33 cellular contexts compared by ENCODE assay signal in the genomic region with DNA sequence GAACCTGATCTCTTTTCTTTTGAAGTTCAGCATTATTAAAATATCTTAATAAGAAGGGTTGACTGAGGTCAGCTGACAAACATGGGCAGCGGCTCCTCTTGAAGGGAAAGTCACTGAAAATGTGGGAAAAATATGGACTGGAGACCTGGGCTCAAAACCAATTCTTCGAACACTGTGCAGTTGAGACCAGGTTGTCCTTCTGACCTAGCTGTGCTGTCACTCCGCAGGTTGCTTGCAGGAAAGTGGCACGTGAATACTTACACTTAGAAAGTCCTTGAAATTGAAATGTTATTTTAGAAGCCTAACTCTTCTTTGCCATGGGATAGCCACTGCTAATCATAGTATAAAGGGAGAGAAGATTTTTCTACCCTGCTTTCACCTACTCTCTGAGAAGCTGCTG.
"Had no signal": no experiment of that assay in that cellular context is flagged by ENCODE, and none has a peak within 500 bp of the region (broad histone marks: within the 10 kb centered on the region; RNA-seq: fewer than 3 reads in every experiment).

No MANE protein-coding gene starts in this region.

- H3K36me3 Mint-ChIP-seq: activated naive CD8-positive, alpha-beta T cell treated with anti-CD3 and anti-CD28 coated beads for 36 hours; brain had no signal

- H3K4me3 ChIP-seq: adrenal gland, breast epithelium, cardiac muscle cell, colonic mucosa, esophagus squamous epithelium had no signal

- H3K9me3 Mint-ChIP-seq: activated CD4-positive, alpha-beta T cell treated with anti-CD3 and anti-CD28 coated beads, Interleukin-2, amount 10 ng/mL, durations not matched to agents 7 days and 5 days; activated naive CD8-positive, alpha-beta T cell treated with anti-CD3 and anti-CD28 coated beads for 36 hours; activated naive CD8-positive, alpha-beta T cell treated with anti-CD3 and anti-CD28 coated beads, Interleukin-2, amount 50 U/mL, for 24 hours; activated T-cell treated with anti-CD3 and anti-CD28 coated beads, Interleukin-2, amount 50 U/mL, for 24 hours; brain; T-helper 2 cell treated with Interferon-gamma antibody and Interleukin-4, amounts not matched to agents 5 μg/mL and 100 μg/mL, for 36 hours had no signal

- H3K27me3 Mint-ChIP-seq: activated CD4-positive, alpha-beta memory T cell treated with anti-CD3 and anti-CD28 coated beads, Interleukin-2, amount 10 ng/mL, durations not matched to agents 7 days and 5 days; activated CD4-positive, alpha-beta T cell treated with anti-CD3 and anti-CD28 coated beads, Interleukin-2, amount 10 ng/mL, durations not matched to agents 7 days and 5 days; activated naive CD8-positive, alpha-beta T cell treated with anti-CD3 and anti-CD28 coated beads for 36 hours; activated naive CD8-positive, alpha-beta T cell treated with anti-CD3 and anti-CD28 coated beads, Interleukin-2, amount 50 U/mL, for 24 hours; activated T-cell treated with anti-CD3 and anti-CD28 coated beads, Interleukin-2, amount 50 U/mL, for 24 hours; brain; T-helper 17 cell had no signal

- DNase-seq: activated CD4-positive, alpha-beta memory T cell treated with anti-CD3 and anti-CD28 coated beads, Interleukin-2, amount 10 ng/mL, durations not matched to agents 7 days and 5 days; activated CD4-positive, alpha-beta T cell treated with anti-CD3 and anti-CD28 coated beads for 4 hours; activated CD4-positive, alpha-beta T cell treated with anti-CD3 and anti-CD28 coated beads, Interleukin-2, amount 10 ng/mL, durations not matched to agents 7 days and 5 days; activated CD4-positive, alpha-beta T cell treated with anti-CD3 and anti-CD28 coated beads, Interleukin-2, amount 50 U/mL, for 4 hours; activated CD4-positive, CD25-positive, alpha-beta regulatory T cell; activated CD4-positive, CD25-positive, alpha-beta regulatory T cell treated with anti-CD3 and anti-CD28 coated beads, Interleukin-2, amount 50 U/mL, for 72 hours; activated CD8-positive, alpha-beta memory T cell treated with anti-CD3 and anti-CD28 coated beads, Interleukin-2, amount 50 U/mL, for 48 hours; activated gamma-delta T cell; activated naive CD4-positive, alpha-beta T cell; activated naive CD4-positive, alpha-beta T cell treated with anti-CD3 and anti-CD28 coated beads, Interleukin-2, amount 50 U/mL, for 16 hours; activated naive CD8-positive, alpha-beta T cell treated with anti-CD3 and anti-CD28 coated beads for 36 hours; activated naive CD8-positive, alpha-beta T cell treated with anti-CD3 and anti-CD28 coated beads, Interleukin-2, amount 50 U/mL, for 24 hours; activated T-cell treated with anti-CD3 and anti-CD28 coated beads for 4 hours; activated T-cell treated with anti-CD3 and anti-CD28 coated beads, Interleukin-2, amount 50 U/mL, for 24 hours; activated T-cell treated with anti-CD3 and anti-CD28 coated beads, Interleukin-2, amount 50 U/mL, for 72 hours; adrenal gland; amygdala; aorta; central memory CD4-positive, alpha-beta T cell; cerebellar nuclear complex; colonic mucosa; effector CD8-positive, alpha-beta T cell; esophagus squamous epithelium; foreskin melanocyte; head of caudate nucleus; T-helper 1 cell; T-helper 17 cell; T1000 had no signal

- H3K27ac Mint-ChIP-seq: activated CD4-positive, alpha-beta memory T cell treated with anti-CD3 and anti-CD28 coated beads, Interleukin-2, amount 10 ng/mL, durations not matched to agents 7 days and 5 days; activated CD4-positive, alpha-beta T cell treated with anti-CD3 and anti-CD28 coated beads, Interleukin-2, amount 10 ng/mL, durations not matched to agents 7 days and 5 days; activated naive CD8-positive, alpha-beta T cell treated with anti-CD3 and anti-CD28 coated beads for 36 hours; activated naive CD8-positive, alpha-beta T cell treated with anti-CD3 and anti-CD28 coated beads, Interleukin-2, amount 50 U/mL, for 24 hours; activated T-cell treated with anti-CD3 and anti-CD28 coated beads, Interleukin-2, amount 50 U/mL, for 24 hours; activated T-cell treated with anti-CD3 and anti-CD28 coated beads, Interleukin-2, amount 50 U/mL, for 72 hours; T-helper 17 cell; T-helper 2 cell treated with Interferon-gamma antibody and Interleukin-4, amounts not matched to agents 5 μg/mL and 100 μg/mL, for 36 hours had no signal

- H3K9me3 ChIP-seq: adrenal gland, breast epithelium, colonic mucosa, esophagus squamous epithelium had no signal

- ATAC-seq: activated naive CD8-positive, alpha-beta T cell treated with anti-CD3 and anti-CD28 coated beads, Interleukin-2, amount 50 U/mL, for 24 hours; activated T-cell treated with anti-CD3 and anti-CD28 coated beads, Interleukin-2, amount 50 U/mL, for 72 hours; T-helper 17 cell had no signal

- H3K4me3 Mint-ChIP-seq: activated CD4-positive, alpha-beta memory T cell treated with anti-CD3 and anti-CD28 coated beads, Interleukin-2, amount 10 ng/mL, durations not matched to agents 7 days and 5 days; activated CD4-positive, alpha-beta T cell treated with anti-CD3 and anti-CD28 coated beads, Interleukin-2, amount 10 ng/mL, durations not matched to agents 7 days and 5 days; activated naive CD8-positive, alpha-beta T cell treated with anti-CD3 and anti-CD28 coated beads for 36 hours; activated naive CD8-positive, alpha-beta T cell treated with anti-CD3 and anti-CD28 coated beads, Interleukin-2, amount 50 U/mL, for 24 hours; activated T-cell treated with anti-CD3 and anti-CD28 coated beads, Interleukin-2, amount 50 U/mL, for 24 hours; activated T-cell treated with anti-CD3 and anti-CD28 coated beads, Interleukin-2, amount 50 U/mL, for 72 hours; brain; T-helper 17 cell; T-helper 2 cell treated with Interferon-gamma antibody and Interleukin-4, amounts not matched to agents 5 μg/mL and 100 μg/mL, for 36 hours had no signal

- H3K36me3 ChIP-seq: adrenal gland, breast epithelium, cardiac muscle cell, colonic mucosa, esophagus squamous epithelium had no signal

- H3K4me1 Mint-ChIP-seq: activated CD4-positive, alpha-beta memory T cell treated with anti-CD3 and anti-CD28 coated beads, Interleukin-2, amount 10 ng/mL, durations not matched to agents 7 days and 5 days; activated CD4-positive, alpha-beta T cell treated with anti-CD3 and anti-CD28 coated beads, Interleukin-2, amount 10 ng/mL, durations not matched to agents 7 days and 5 days; activated naive CD8-positive, alpha-beta T cell treated with anti-CD3 and anti-CD28 coated beads for 36 hours; activated naive CD8-positive, alpha-beta T cell treated with anti-CD3 and anti-CD28 coated beads, Interleukin-2, amount 50 U/mL, for 24 hours; brain; T-helper 17 cell had no signal

- H3K4me1 ChIP-seq: breast epithelium, colonic mucosa had no signal

- H3K27ac ChIP-seq: adrenal gland, breast epithelium, cardiac muscle cell, colonic mucosa, epithelial cell of prostate, esophagus squamous epithelium had no signal

- H3K27me3 ChIP-seq: adrenal gland, breast epithelium, cardiac muscle cell, colonic mucosa, esophagus squamous epithelium had no signal
